15 cellular contexts compared by ENCODE assay signal in the genomic region with DNA sequence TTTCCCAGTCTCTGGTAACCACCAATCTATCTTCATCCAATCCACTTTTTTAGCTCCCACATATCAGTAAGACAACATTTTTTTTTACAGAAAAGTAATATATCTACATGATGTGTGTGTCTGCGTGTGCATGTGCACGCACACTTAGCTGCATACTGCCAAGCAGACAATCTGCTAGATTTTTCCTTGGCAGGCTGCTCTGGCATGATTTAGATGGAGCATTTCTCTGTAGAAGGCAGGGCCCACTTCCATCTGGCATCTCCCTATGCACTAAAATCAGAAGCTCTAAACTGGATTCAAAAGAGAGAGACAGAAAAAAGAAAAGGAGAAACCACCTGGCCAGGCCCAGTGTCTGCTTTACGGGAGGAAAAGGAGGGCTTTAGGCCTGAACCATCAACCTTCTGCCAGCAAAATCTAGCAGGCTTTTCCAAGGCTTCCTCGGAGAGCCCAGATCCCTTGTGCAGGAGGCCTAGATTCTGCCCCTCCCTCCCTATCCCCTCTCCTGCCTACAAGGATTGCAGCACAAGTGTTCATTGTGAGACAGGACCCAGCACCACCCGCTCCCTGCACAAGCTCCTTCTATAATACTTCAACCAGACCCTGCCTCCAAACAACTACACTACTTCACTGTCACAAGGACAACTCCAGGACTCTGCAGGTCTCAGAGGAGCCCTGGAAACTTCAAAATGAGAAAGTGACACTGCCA.
DNase-seq lines count a peak whose midpoint lies in the region; ATAC-seq and TF ChIP-seq lines count a peak whose summit lies in the region.
"Had no signal": no experiment of that assay in that cellular context is flagged by ENCODE, and none has a peak within 500 bp of the region (broad histone marks: within the 10 kb centered on the region; RNA-seq: fewer than 3 reads in every experiment).

No MANE protein-coding gene starts in this region.

- ATAC-seq in CD8-positive, alpha-beta T cell = no peak
- ATAC-seq in omental fat pad (ENCODE audit: low FRiP score) (peak; percentile 16), WTC11 (no peak)
- ATAC-seq: activated T-helper 17 cell treated with anti-CD3 and anti-CD28 coated beads, Interleukin-2, amount 50 U/mL, for 72 hours; GM23338; stimulated activated memory B cell treated with anti-CD40 and anti-IgM and Interleukin-4, amounts not matched to agents 10 μg/mL and 1 μg/mL and 100 μg/mL, for 72 hours had no signal

- peaks cover 8% of the 10 kb centered on the region for H3K4me1 Mint-ChIP-seq in CD8-positive, alpha-beta T cell (ENCODE audit: low read depth)
- H3K4me1 Mint-ChIP-seq in WTC11 = peaks cover 34% of the 10 kb centered on the region

- no peak for TF ChIP-seq CTCF in CD8-positive, alpha-beta T cell (IDR thresholded peaks at IDR 0.05)
- TF ChIP-seq CTCF in omental fat pad (IDR thresholded peaks at IDR 0.05) = no peak
- no peak for TF ChIP-seq CTCF in WTC11 (IDR thresholded peaks at IDR 0.05)

- no peaks in the 10 kb centered on the region for H3K27me3 ChIP-seq in CD8-positive, alpha-beta T cell (ENCODE audit: insufficient read depth, low read length)
- H3K27me3 ChIP-seq: uterus had no signal

- no peak overlapping the region for H3K4me3 ChIP-seq in CD8-positive, alpha-beta T cell (ENCODE audit: low read depth, low read length)
- H3K4me3 ChIP-seq: GM23338, uterus had no signal

- CTCF ChIA-PET in CD8-positive, alpha-beta T cell (lab: Charles Lee) = interaction anchor here (0.7 to 1.1 kb wide), 2 partner anchors 244 to 353 kb away, joined by 3 read pairs; no protein-coding TSS in a partner anchor
- CTCF ChIA-PET in WTC11 (lab: Charles Lee) = no interaction called here

- peaks cover 6% of the 10 kb centered on the region for H3K9me3 Mint-ChIP-seq in CD8-positive, alpha-beta T cell
- H3K9me3 Mint-ChIP-seq in WTC11 = peaks cover 15% of the 10 kb centered on the region
- H3K9me3 Mint-ChIP-seq: activated T-helper 17 cell treated with anti-CD3 and anti-CD28 coated beads, Interleukin-2, amount 50 U/mL, for 72 hours had no signal

- DNase-seq in CD8-positive, alpha-beta T cell = no peak
- DNase-seq in NCI-H446 treated with DMSO at 0.1 percent for 48 hours (lab: John Stamatoyannopoulos, UW) = peak; percentile 73
- DNase-seq in globus pallidus (ENCODE audit: low spot score) = peak; percentile 67
- DNase-seq in omental fat pad (ENCODE audit: low spot score) = no peak
- DNase-seq in WTC11 (ENCODE audit: low spot score) = no peak
- no peak for DNase-seq in activated CD4-positive, alpha-beta T cell treated with anti-CD3 and anti-CD28 coated beads, Interleukin-2, amount 50 U/mL, for 4 hours
- DNase-seq in NAMALWA (ENCODE audit: low spot score) = no peak
- DNase-seq: activated CD4-positive, alpha-beta memory T cell treated with anti-CD3 and anti-CD28 coated beads for 36 hours; mammary epithelial cell; small intestine had no signal

- H3K9me3 ChIP-seq in CD8-positive, alpha-beta T cell (ENCODE audit: low read length) = peaks cover 3% of the 10 kb centered on the region
- H3K9me3 ChIP-seq: uterus had no signal

- POLR2A ChIA-PET in CD8-positive, alpha-beta T cell (lab: Charles Lee) = no interaction called here
- POLR2A ChIA-PET in WTC11 (lab: Charles Lee) = no interaction called here

- peaks cover 98% of the 10 kb centered on the region for H3K36me3 Mint-ChIP-seq in CD8-positive, alpha-beta T cell
- peaks cover 26% of the 10 kb centered on the region for H3K36me3 Mint-ChIP-seq in WTC11

- H3K4me1 ChIP-seq in CD8-positive, alpha-beta T cell (ENCODE audit: insufficient read depth, low read length) = no peaks in the 10 kb centered on the region
- H3K4me1 ChIP-seq: uterus had no signal

- peaks cover 55% of the 10 kb centered on the region for H3K36me3 ChIP-seq in CD8-positive, alpha-beta T cell (ENCODE audit: insufficient read depth, low read length)
- H3K36me3 ChIP-seq: uterus had no signal

- H3K27ac Mint-ChIP-seq in CD8-positive, alpha-beta T cell = peak overlapping the region; percentile 58
- H3K27ac Mint-ChIP-seq in WTC11 = no peak overlapping the region
- H3K27ac Mint-ChIP-seq: activated CD4-positive, alpha-beta memory T cell treated with anti-CD3 and anti-CD28 coated beads for 36 hours; activated T-helper 17 cell treated with anti-CD3 and anti-CD28 coated beads, Interleukin-2, amount 50 U/mL, for 72 hours; GM23338; stimulated activated memory B cell treated with anti-CD40 and anti-IgM and Interleukin-4, amounts not matched to agents 10 μg/mL and 1 μg/mL and 100 μg/mL, for 72 hours had no signal

- H3K27me3 Mint-ChIP-seq in CD8-positive, alpha-beta T cell (ENCODE audit: low read depth) = no peaks in the 10 kb centered on the region
- no peaks in the 10 kb centered on the region for H3K27me3 Mint-ChIP-seq in WTC11 (ENCODE audit: low read depth)
- H3K27me3 Mint-ChIP-seq: activated CD4-positive, alpha-beta memory T cell treated with anti-CD3 and anti-CD28 coated beads for 36 hours; activated T-helper 17 cell treated with anti-CD3 and anti-CD28 coated beads, Interleukin-2, amount 50 U/mL, for 72 hours; stimulated activated memory B cell treated with anti-CD40 and anti-IgM and Interleukin-4, amounts not matched to agents 10 μg/mL and 1 μg/mL and 100 μg/mL, for 72 hours had no signal

- intact Hi-C loops in CD8-positive, alpha-beta T cell (cut with DNase I, micrococcal nuclease) = no loop called here

- H3K4me3 Mint-ChIP-seq in CD8-positive, alpha-beta T cell = no peak overlapping the region
- H3K4me3 Mint-ChIP-seq in WTC11 = no peak overlapping the region
- H3K4me3 Mint-ChIP-seq: activated CD4-positive, alpha-beta memory T cell treated with anti-CD3 and anti-CD28 coated beads for 36 hours; activated T-helper 17 cell treated with anti-CD3 and anti-CD28 coated beads, Interleukin-2, amount 50 U/mL, for 72 hours; GM23338; stimulated activated memory B cell treated with anti-CD40 and anti-IgM and Interleukin-4, amounts not matched to agents 10 μg/mL and 1 μg/mL and 100 μg/mL, for 72 hours had no signal

- no peak overlapping the region for H3K27ac ChIP-seq in CD8-positive, alpha-beta T cell (ENCODE audit: low read depth, low read length)
- H3K27ac ChIP-seq: C4-2B had no signal

TF ChIP-seq in WTC11, 78 proteins besides CTCF, POLR2A, EP300 and RAD21:
- no peak for TF ChIP-seq NR1H2 (CRISPR knock-in tag; IDR thresholded peaks at IDR 0.05)
- no peak for TF ChIP-seq SMAD4 (CRISPR knock-in tag; IDR thresholded peaks at IDR 0.05)
- TF ChIP-seq, protein P1, sequence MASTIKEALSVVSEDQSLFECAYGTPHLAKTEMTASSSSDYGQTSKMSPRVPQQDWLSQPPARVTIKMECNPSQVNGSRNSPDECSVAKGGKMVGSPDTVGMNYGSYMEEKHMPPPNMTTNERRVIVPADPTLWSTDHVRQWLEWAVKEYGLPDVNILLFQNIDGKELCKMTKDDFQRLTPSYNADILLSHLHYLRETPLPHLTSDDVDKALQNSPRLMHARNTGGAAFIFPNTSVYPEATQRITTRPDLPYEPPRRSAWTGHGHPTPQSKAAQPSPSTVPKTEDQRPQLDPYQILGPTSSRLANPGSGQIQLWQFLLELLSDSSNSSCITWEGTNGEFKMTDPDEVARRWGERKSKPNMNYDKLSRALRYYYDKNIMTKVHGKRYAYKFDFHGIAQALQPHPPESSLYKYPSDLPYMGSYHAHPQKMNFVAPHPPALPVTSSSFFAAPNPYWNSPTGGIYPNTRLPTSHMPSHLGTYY (CRISPR knock-in tag; IDR thresholded peaks at IDR 0.05) = no peak
- TF ChIP-seq CBFB (CRISPR knock-in tag; IDR thresholded peaks at IDR 0.05; ENCODE audit: low read depth) = no peak
TF ChIP-seq in WTC11: peak in this region for 0.

Comparison
In these comparisons a context has a peak if more than half of its experiments do, and no peak if none do; other contexts are left out.
1. DNase-seq: peak in NCI-H446 treated with DMSO at 0.1 percent for 48 hours (single experiment) and globus pallidus (single experiment); none in CD8-positive, alpha-beta T cell (0 of 7), omental fat pad (single experiment), WTC11 (single experiment), activated CD4-positive, alpha-beta T cell treated with anti-CD3 and anti-CD28 coated beads, Interleukin-2, amount 50 U/mL, for 4 hours (0 of 2) and NAMALWA (single experiment).